In genomic region chr1:1068374-1069060, GRCh38 we compare ENCODE assay signal across 6 cellular contexts.
A peak's percentile ranks its signal among the peaks of the same experiment; 100 is the strongest.
DNase-seq lines count a peak whose midpoint lies in the region; ATAC-seq, FAIRE-seq and TF ChIP-seq lines count a peak whose summit lies in the region.

No MANE protein-coding gene starts in this region.

- DNase-seq in stimulated activated CD4-positive, alpha-beta T cell treated with anti-CD3 and anti-CD28 coated beads, Interleukin-4, amount 100 ng/mL, for 1 hour = peak; percentile 41
- no peak for DNase-seq in stimulated activated CD4-positive, alpha-beta T cell treated with anti-CD3 and anti-CD28 coated beads, Interleukin-4, amount 100 ng/mL, for 24 hours
- peak; percentile 62 for DNase-seq in activated T-cell treated with anti-CD3 and anti-CD28 coated beads, Interleukin-2, amount 50 U/mL, for 24 hours
- DNase-seq in kidney tubule cell (ENCODE audit: low spot score) = peak; percentile 74
- no peak for DNase-seq in H54 (ENCODE audit: insufficient read length, low spot score)

- H3K27me3 Mint-ChIP-seq in activated T-cell treated with anti-CD3 and anti-CD28 coated beads, Interleukin-2, amount 50 U/mL, for 24 hours = peaks cover 7% of the 10 kb centered on the region

- H3K36me3 Mint-ChIP-seq in activated T-cell treated with anti-CD3 and anti-CD28 coated beads, Interleukin-2, amount 50 U/mL, for 24 hours (ENCODE audit: low read depth) = peaks cover 1% of the 10 kb centered on the region

- peak overlapping the region; percentile 75 for H3K4me3 Mint-ChIP-seq in activated T-cell treated with anti-CD3 and anti-CD28 coated beads, Interleukin-2, amount 50 U/mL, for 24 hours

- no peak overlapping the region for H3K27ac Mint-ChIP-seq in activated T-cell treated with anti-CD3 and anti-CD28 coated beads, Interleukin-2, amount 50 U/mL, for 24 hours

- no peaks in the 10 kb centered on the region for H3K9me3 Mint-ChIP-seq in activated T-cell treated with anti-CD3 and anti-CD28 coated beads, Interleukin-2, amount 50 U/mL, for 24 hours

- peaks cover 27% of the 10 kb centered on the region for H3K4me1 Mint-ChIP-seq in activated T-cell treated with anti-CD3 and anti-CD28 coated beads, Interleukin-2, amount 50 U/mL, for 24 hours (ENCODE audit: low read depth)

- TF ChIP-seq POLR2A in H54 (IDR thresholded peaks at IDR 0.05; ENCODE audit: low read depth, low read length) = no peak

- FAIRE-seq in H54 (lab: Jason Lieb, UNC) = no peak

- ATAC-seq in GM21723 (IDR thresholded peaks at IDR 0.05; ENCODE audit: unreplicated experiment) = no peak

Comparison
In these comparisons a context has a peak if more than half of its experiments do, and no peak if none do; other contexts are left out.
1. DNase-seq: peak in stimulated activated CD4-positive, alpha-beta T cell treated with anti-CD3 and anti-CD28 coated beads, Interleukin-4, amount 100 ng/mL, for 1 hour (single experiment), activated T-cell treated with anti-CD3 and anti-CD28 coated beads, Interleukin-2, amount 50 U/mL, for 24 hours (single experiment) and kidney tubule cell (single experiment); none in stimulated activated CD4-positive, alpha-beta T cell treated with anti-CD3 and anti-CD28 coated beads, Interleukin-4, amount 100 ng/mL, for 24 hours (single experiment) and H54 (single experiment).